In genomic region chr5:148913985-148914421, GRCh38 we compare ENCODE assay signal across 11 cellular contexts.
DNase-seq lines count a peak whose midpoint lies in the region; ATAC-seq and TF ChIP-seq lines count a peak whose summit lies in the region.
"Had no signal": no experiment of that assay in that cellular context is flagged by ENCODE, and none has a peak within 500 bp of the region (broad histone marks: within the 10 kb centered on the region; RNA-seq: fewer than 3 reads in every experiment).

No MANE protein-coding gene starts in this region.

- no peaks in the 10 kb centered on the region for H4K20me1 ChIP-seq in PC-3 (ENCODE audit: low read length)

- H3K36me3 Mint-ChIP-seq in activated naive CD4-positive, alpha-beta T cell treated with anti-CD3 and anti-CD28 coated beads, Interleukin-2, amount 10 ng/mL, durations not matched to agents 7 days and 5 days = no peaks in the 10 kb centered on the region
- H3K36me3 Mint-ChIP-seq: T-cell had no signal

- BruUV-seq in PC-3 (replicated peaks; lab: Mats Ljungman, UMichigan) = no TSS peak

- H3K9me3 ChIP-seq in PC-3 (ENCODE audit: low read length) (no peaks in the 10 kb centered on the region), esophagus (ENCODE audit: control insufficient read depth in 2 of 2, insufficient read depth in 1 of 2, low read depth in 1 of 2, low read length in 1 of 2) (no peaks in the 10 kb centered on the region), uterus (no peaks in the 10 kb centered on the region)
- H3K9me3 ChIP-seq: thoracic aorta had no signal

- intact Hi-C loops in PC-3 (cut with micrococcal nuclease) = loop anchor here (1.0 to 5.0 kb wide), 5 partner anchors 25 to 315 kb away; no protein-coding TSS in a partner anchor
- intact Hi-C loops in sciatic nerve (cut with DNase I) = no loop called here
- intact Hi-C loops in uterus (cut with DNase I; ENCODE audit: low total_unique reads) = no loop called here

- DNase-seq in GM04504 (ENCODE audit: low read depth) (peak; percentile 61), PC-3 (peak; percentile 96), renal cortical epithelial cell (ENCODE audit: low read depth) (peak; percentile 98), sciatic nerve (ENCODE audit: low spot score) (no peak), uterus (no peak)
- DNase-seq in activated CD4-positive, alpha-beta T cell treated with anti-CD3 and anti-CD28 coated beads for 1 hour = no peak
- DNase-seq in activated naive CD4-positive, alpha-beta T cell treated with anti-CD3 and anti-CD28 coated beads, Interleukin-2, amount 10 ng/mL, durations not matched to agents 7 days and 5 days = no peak
- DNase-seq: activated effector memory CD4-positive, alpha-beta T cell treated with Interleukin-2 at 50 U/mL for 16 hours; T-cell had no signal

- H3K4me2 ChIP-seq in PC-3 (ENCODE audit: low read length) = peak overlapping the region; percentile 68

- H3K36me3 ChIP-seq in PC-3 (ENCODE audit: low read depth, low read length) = no peaks in the 10 kb centered on the region
- H3K36me3 ChIP-seq in esophagus (ENCODE audit: control insufficient read depth in 2 of 2, insufficient read depth in 2 of 2, low read length in 1 of 2) = no peaks in the 10 kb centered on the region
- no peaks in the 10 kb centered on the region for H3K36me3 ChIP-seq in uterus
- H3K36me3 ChIP-seq: thoracic aorta had no signal

- CTCF ChIA-PET in PC-3 (lab: Charles Lee) = interaction anchor here (0.5 to 3.5 kb wide), 7 partner anchors 44 to 201 kb away, joined by 3 to 30 read pairs (median 4); no protein-coding TSS in a partner anchor
- CTCF ChIA-PET in activated naive CD4-positive, alpha-beta T cell treated with anti-CD3 and anti-CD28 coated beads, Interleukin-2, amount 10 ng/mL, durations not matched to agents 7 days and 5 days (lab: Charles Lee) = interaction anchor here (1.4 kb wide), 1 partner anchor 181 kb away, joined by 5 read pairs; no protein-coding TSS in a partner anchor

- H3K27me3 Mint-ChIP-seq in activated naive CD4-positive, alpha-beta T cell treated with anti-CD3 and anti-CD28 coated beads, Interleukin-2, amount 10 ng/mL, durations not matched to agents 7 days and 5 days = peaks cover 14% of the 10 kb centered on the region
- H3K27me3 Mint-ChIP-seq: T-cell had no signal

- H3K4me3 ChIP-seq in PC-3 (ENCODE audit: low read length) (no peak overlapping the region), esophagus (ENCODE audit: low read depth in 1 of 2, low read length in 2 of 2) (no peak overlapping the region), uterus (no peak overlapping the region)
- H3K4me3 ChIP-seq: thoracic aorta had no signal

- POLR2A ChIA-PET in PC-3 (lab: Charles Lee; ENCODE audit: unreplicated experiment) = interaction anchor here (0.5 to 1.0 kb wide), 7 partner anchors 22 to 1865 kb away, joined by 3 to 5 read pairs (median 4); partner anchors contain the start of gene SMIM3

- WGBS in esophagus, 2 donors = 57 to 65% methylated on average over 2 of the region's 2 CpGs

- no peak for TF ChIP-seq POLR2A in uterus (IDR thresholded peaks at IDR 0.05)

- H3K27ac Mint-ChIP-seq in activated naive CD4-positive, alpha-beta T cell treated with anti-CD3 and anti-CD28 coated beads, Interleukin-2, amount 10 ng/mL, durations not matched to agents 7 days and 5 days = no peak overlapping the region
- H3K27ac Mint-ChIP-seq: T-cell had no signal

- no peaks in the 10 kb centered on the region for H3K9me3 Mint-ChIP-seq in activated naive CD4-positive, alpha-beta T cell treated with anti-CD3 and anti-CD28 coated beads, Interleukin-2, amount 10 ng/mL, durations not matched to agents 7 days and 5 days
- H3K9me3 Mint-ChIP-seq: T-cell had no signal

- no peak overlapping the region for H2AFZ ChIP-seq in PC-3 (ENCODE audit: low read length)

- H3K4me1 ChIP-seq in PC-3 (ENCODE audit: insufficient read depth, low read length) (peaks cover 73% of the 10 kb centered on the region), esophagus (ENCODE audit: control insufficient read depth in 2 of 2, insufficient read depth in 2 of 2, low read length in 1 of 2) (peaks cover 3 to 16% of the 10 kb centered on the region in 2 donors), uterus (no peaks in the 10 kb centered on the region)

- H3K27me3 ChIP-seq in PC-3 (ENCODE audit: low read length) = no peaks in the 10 kb centered on the region
- H3K27me3 ChIP-seq in esophagus (ENCODE audit: control insufficient read depth in 1 of 2, insufficient read depth in 2 of 2, low read length in 2 of 2) = no peaks in the 10 kb centered on the region
- no peaks in the 10 kb centered on the region for H3K27me3 ChIP-seq in uterus

- peaks cover 9% of the 10 kb centered on the region for H3K4me1 Mint-ChIP-seq in activated naive CD4-positive, alpha-beta T cell treated with anti-CD3 and anti-CD28 coated beads, Interleukin-2, amount 10 ng/mL, durations not matched to agents 7 days and 5 days

- H3F3A ChIP-seq in PC-3 (ENCODE audit: low read length, unreplicated experiment) = peaks cover 30% of the 10 kb centered on the region

- no peaks in the 10 kb centered on the region for H3K9me2 ChIP-seq in PC-3 (replicated peaks; ENCODE audit: low read length)

- H3K27ac ChIP-seq in PC-3 (ENCODE audit: low read length) (peak overlapping the region; percentile 88), esophagus (ENCODE audit: low read depth in 2 of 2, low read length in 1 of 2) (peak overlapping the region; percentile 75 to 89), uterus (no peak overlapping the region)
- H3K27ac ChIP-seq: thoracic aorta had no signal

- no peaks in the 10 kb centered on the region for H3K79me2 ChIP-seq in PC-3 (ENCODE audit: low read length)

- H3K9ac ChIP-seq in PC-3 (ENCODE audit: low read length) = peak overlapping the region; percentile 59

- no peak overlapping the region for H3K4me3 Mint-ChIP-seq in activated naive CD4-positive, alpha-beta T cell treated with anti-CD3 and anti-CD28 coated beads, Interleukin-2, amount 10 ng/mL, durations not matched to agents 7 days and 5 days
- H3K4me3 Mint-ChIP-seq: T-cell had no signal

- ATAC-seq in PC-3 = peak; percentile 0
- ATAC-seq in sciatic nerve = no peak
- ATAC-seq: T-cell had no signal

- TF ChIP-seq CTCF in PC-3 (conservative IDR thresholded peaks at IDR 0.05; ENCODE audit: low read depth, low read length) (no peak), uterus (IDR thresholded peaks at IDR 0.05) (no peak)

Comparison
In these comparisons a context has a peak if more than half of its experiments do, and no peak if none do; other contexts are left out.
1. DNase-seq: peak in GM04504 (single experiment), PC-3 (single experiment) and renal cortical epithelial cell (single experiment); none in activated CD4-positive, alpha-beta T cell treated with anti-CD3 and anti-CD28 coated beads for 1 hour (single experiment), activated naive CD4-positive, alpha-beta T cell treated with anti-CD3 and anti-CD28 coated beads, Interleukin-2, amount 10 ng/mL, durations not matched to agents 7 days and 5 days (single experiment), sciatic nerve (single experiment) and uterus (0 of 2).
2. H3K27ac ChIP-seq: peak in PC-3 (single experiment) and esophagus (2 of 2); none in uterus (0 of 2).